ENCODE assay signal across 9 cellular contexts in the genomic region with DNA sequence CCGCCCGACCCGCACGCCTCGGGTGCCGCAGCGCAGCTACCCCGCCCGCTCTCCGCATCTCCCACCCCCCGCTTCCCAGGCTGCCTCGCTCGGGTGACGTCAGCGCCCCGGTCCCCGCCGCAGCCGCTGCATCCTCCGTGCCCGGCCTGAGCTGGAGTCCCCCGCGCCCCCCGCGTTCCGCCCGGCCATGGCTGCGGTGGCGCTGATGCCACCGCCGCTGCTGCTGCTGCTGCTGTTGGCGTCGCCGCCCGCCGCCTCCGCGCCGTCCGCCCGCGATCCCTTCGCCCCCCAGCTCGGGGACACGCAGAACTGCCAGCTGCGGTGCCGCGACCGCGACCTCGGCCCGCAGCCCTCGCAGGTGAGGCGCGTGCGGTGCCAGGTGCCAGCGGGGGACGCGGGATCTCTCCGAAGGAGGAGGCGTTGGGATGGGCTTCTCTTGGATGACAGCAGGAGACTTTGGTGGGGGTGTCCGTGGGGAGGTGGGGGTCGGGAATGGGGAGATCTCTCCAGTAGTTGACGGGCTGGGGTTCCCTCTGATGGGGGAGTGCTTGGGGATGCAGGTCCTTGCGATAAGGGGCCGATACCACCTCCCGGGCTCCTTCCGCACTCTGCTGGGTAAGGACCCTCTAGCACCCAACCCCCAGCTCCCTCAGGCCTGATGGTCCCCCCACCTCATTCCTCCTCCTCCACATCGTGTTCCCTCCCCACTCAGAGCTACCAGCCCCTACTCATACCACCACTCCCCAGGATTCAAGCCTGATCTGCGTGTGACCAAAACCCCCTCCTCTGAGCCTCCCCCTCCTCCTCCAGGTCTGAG. TPM values are rescaled to one million over a fixed set of nuclear protein-coding genes. Genes with fewer than 3 reads are reported as not detected.
DNase-seq lines count a peak whose midpoint lies in the region; ATAC-seq, FAIRE-seq and TF ChIP-seq lines count a peak whose summit lies in the region.
"Had no signal": no experiment of that assay in that cellular context is flagged by ENCODE, and none has a peak within 500 bp of the region (broad histone marks: within the 10 kb centered on the region; RNA-seq: fewer than 3 reads in every experiment).

A gene (plus strand): TSS at position 99 of the 817 bp plus-strand sequence. CDS start 89 bp downstream, at position 188.

- H4K91ac ChIP-seq in H1 (replicated peaks; ENCODE audit: insufficient read length, low read length) = peak within 1 kb of the TSS; percentile 65

- H3K27me3 ChIP-seq in H1 (replicated peaks in 1 of 4; ENCODE audit: control insufficient read depth in 3 of 4, extremely low read depth in 1 of 4, insufficient read depth in 3 of 4, low read length in 3 of 4) (peaks cover 54 to 74% (median 70%) of the 10 kb centered on the region in 4 experiments), neural progenitor cell (peaks cover 91% of the 10 kb centered on the region)

- H3K23me2 ChIP-seq in H1 (ENCODE audit: low read depth, low read length) = peaks cover 21% of the 10 kb centered on the region

- DNase-seq in DMS53 (lab: John Stamatoyannopoulos, UW) = peak; percentile 36
- DNase-seq in DMS53 treated with DMSO at 0.1 percent for 48 hours (lab: John Stamatoyannopoulos, UW; ENCODE audit: unreplicated experiment) = no peak
- DNase-seq in WTC11 (ENCODE audit: low spot score) = peak; percentile 60
- peak in 1 of 2 experiments; percentile 82 for DNase-seq in H1 (ENCODE audit: low read depth in 1 of 2, low spot score in 2 of 2)
- peak; percentile 77 for DNase-seq in neural progenitor cell (ENCODE audit: low spot score)
- DNase-seq in EL = no peak
- DNase-seq in SKM-1 (lab: John Stamatoyannopoulos, UW; ENCODE audit: unreplicated experiment) = no peak

- H2BK5ac ChIP-seq in H1 (ENCODE audit: low read depth, low read length) = peak within 1 kb of the TSS; percentile 27; the same call in 1 of the 2 replicates

- peak within 1 kb of the TSS; percentile 95 to 96 for H3K4me2 ChIP-seq in H1 (ENCODE audit: insufficient read depth in 1 of 2, low read depth in 2 of 2, low read length in 2 of 2)
- H3K4me2 ChIP-seq in neural progenitor cell = peak within 1 kb of the TSS; percentile 90

- no peak for FAIRE-seq in H1 (lab: Jason Lieb, UNC)
- FAIRE-seq: A204.1 had no signal

- H4K20me1 ChIP-seq in H1 (replicated peaks in 1 of 2; ENCODE audit: control insufficient read depth in 1 of 2, insufficient read depth in 2 of 2, low read length in 2 of 2) (peaks cover 0 to 15% of the 10 kb centered on the region in 2 experiments), neural progenitor cell (ENCODE audit: low read depth) (peaks cover 48% of the 10 kb centered on the region)

- H3K36me3 Mint-ChIP-seq in WTC11 (peaks cover 5% of the 10 kb centered on the region), neural progenitor cell (peaks cover 5% of the 10 kb centered on the region)

- H3K23ac ChIP-seq in H1 (ENCODE audit: insufficient read length) = no peak within 1 kb of the TSS

- peak within 1 kb of the TSS; percentile 65; the same call in 1 of the 2 replicates for H2BK15ac ChIP-seq in H1 (ENCODE audit: low read length)

- H4K5ac ChIP-seq in H1 (ENCODE audit: insufficient read length, low read depth, low read length) = no peak within 1 kb of the TSS

- H2BK12ac ChIP-seq in H1 (ENCODE audit: low read depth, low read length) = peak within 1 kb of the TSS; percentile 97; the same call in 1 of the 2 replicates

- H3K18ac ChIP-seq in H1 (ENCODE audit: extremely low read depth, low read length) = peak within 1 kb of the TSS; percentile 51

- H2AK5ac ChIP-seq in H1 (ENCODE audit: low read depth, low read length) = no peak within 1 kb of the TSS; the same call in 1 of the 2 replicates

- WGBS in H1 (ENCODE audit: extremely low coverage in 1 of 2, insufficient coverage in 1 of 2, insufficient read length in 1 of 2, insufficient replicate concordance in 2 of 2, low coverage in 1 of 2, low lambda C conversion rate in 2 of 2, missing lambda C conversion rate in 1 of 2), 2 experiments = 4% methylated on average over 39 of the region's 70 CpGs; no CpG with 5 or more reads in 1 of the 2 experiments

- no peak within 1 kb of the TSS; the same call in 1 of the 2 replicates for H2BK20ac ChIP-seq in H1 (ENCODE audit: low read length)

- no peak within 1 kb of the TSS for H3K14ac ChIP-seq in H1 (ENCODE audit: insufficient read length)

- H2BK120ac ChIP-seq in H1 (replicated peaks; ENCODE audit: low read depth, low read length) = no peak within 1 kb of the TSS

- TF ChIP-seq CTCF in WTC11 (IDR thresholded peaks at IDR 0.05) (no peak), H1 (IDR thresholded peaks at IDR 0.05; ENCODE audit: control extremely low read depth in 1 of 3, insufficient read depth in 1 of 3, low read depth in 1 of 3, low read length in 3 of 3) (no peak), neural progenitor cell (IDR thresholded peaks at IDR 0.05) (no peak)

- H3K27ac ChIP-seq in H1 (ENCODE audit: low read depth, low read length) (no peak within 1 kb of the TSS), neural progenitor cell (no peak within 1 kb of the TSS)

- TF ChIP-seq EP300 in H1 (IDR thresholded peaks at IDR 0.05; ENCODE audit: borderline replicate concordance in 1 of 2, low read depth in 2 of 2, low read length in 2 of 2) = no peak

- CTCF ChIA-PET in WTC11 (lab: Charles Lee) (interaction anchor here (0.7 to 3.4 kb wide), 13 partner anchors 11 to 234 kb away, joined by 3 to 14 read pairs (median 4); no protein-coding TSS in a partner anchor), H1 (lab: Charles Lee; ENCODE audit: partially characterized antibody) (interaction anchor here (0.9 to 1.6 kb wide), 11 partner anchors 8 to 143 kb away, joined by 3 to 7 read pairs (median 4); no protein-coding TSS in a partner anchor)

- no peaks in the 10 kb centered on the region for H3K79me2 ChIP-seq in H1 (ENCODE audit: control insufficient read depth in 1 of 2, insufficient read depth in 2 of 2, low read length in 2 of 2)
- no peaks in the 10 kb centered on the region for H3K79me2 ChIP-seq in neural progenitor cell (ENCODE audit: low read depth)

- peaks cover 78% of the 10 kb centered on the region for H3K27me3 Mint-ChIP-seq in WTC11 (ENCODE audit: low read depth)
- H3K27me3 Mint-ChIP-seq in neural progenitor cell (ENCODE audit: insufficient read depth, low read depth) = peaks cover 68% of the 10 kb centered on the region

- H3K4me1 ChIP-seq in H1 (replicated peaks in 1 of 4; ENCODE audit: control insufficient read depth in 3 of 4, insufficient read depth in 4 of 4, low read length in 3 of 4) (peaks cover 27 to 45% (median 31%) of the 10 kb centered on the region in 4 experiments), neural progenitor cell (peaks cover 36% of the 10 kb centered on the region)

- H3K4me3 Mint-ChIP-seq in WTC11 = peak within 1 kb of the TSS; percentile 80
- H3K4me3 Mint-ChIP-seq in neural progenitor cell = peak within 1 kb of the TSS; percentile 84

- peak within 1 kb of the TSS; percentile 39 to 75 (median 49) for H3K4me3 ChIP-seq in H1 (ENCODE audit: extremely low read depth in 1 of 4, insufficient read depth in 2 of 4, low read depth in 3 of 4, low read length in 4 of 4)
- H3K4me3 ChIP-seq in neural progenitor cell = peak within 1 kb of the TSS; percentile 57

- H3K4me1 Mint-ChIP-seq in WTC11 (peaks cover 38% of the 10 kb centered on the region), neural progenitor cell (peaks cover 18% of the 10 kb centered on the region)

- H3F3A ChIP-seq in neural progenitor cell (ENCODE audit: low read depth) = peaks cover 42% of the 10 kb centered on the region

- H3K9ac ChIP-seq in H1 (replicated peaks in 1 of 4; ENCODE audit: extremely low read depth in 1 of 4, low read depth in 3 of 4, low read length in 3 of 4) (peak within 1 kb of the TSS in 1 of 4 experiments; percentile 39; a peak in 4 of 7 replicates), neural progenitor cell (no peak within 1 kb of the TSS)

- H3K9me3 ChIP-seq in H1 (ENCODE audit: insufficient read depth in 2 of 2, low read depth in 1 of 2, low read length in 1 of 2) (no peaks in the 10 kb centered on the region), neural progenitor cell (ENCODE audit: low read depth) (no peaks in the 10 kb centered on the region)

- TF ChIP-seq POLR2A in H1 (IDR thresholded peaks at IDR 0.05; ENCODE audit: control extremely low read depth in 1 of 2, low read depth in 2 of 2, low read length in 2 of 2) = no peak

- no peak within 1 kb of the TSS for H3K27ac Mint-ChIP-seq in WTC11
- no peak within 1 kb of the TSS for H3K27ac Mint-ChIP-seq in neural progenitor cell

- peak within 1 kb of the TSS; percentile 14 for H3K4ac ChIP-seq in H1 (replicated peaks; ENCODE audit: insufficient read length, low read depth, low read length)

- H3K79me1 ChIP-seq in H1 (ENCODE audit: low read depth, low read length) = no peaks in the 10 kb centered on the region

- H3K36me3 ChIP-seq in H1 (ENCODE audit: control insufficient read depth in 2 of 4, insufficient read depth in 4 of 4, low read length in 3 of 4) = peaks cover 0 to 3% (median 0%) of the 10 kb centered on the region in 4 experiments; a peak in 1 of 8 replicates
- H3K36me3 ChIP-seq in neural progenitor cell = no peaks in the 10 kb centered on the region

- H3K9me3 Mint-ChIP-seq in WTC11 (peaks cover 7% of the 10 kb centered on the region), neural progenitor cell (peaks cover 8% of the 10 kb centered on the region)

- H2AFZ ChIP-seq in H1 (ENCODE audit: low read length) (peak within 1 kb of the TSS; percentile 63; the same call in 1 of the 2 replicates), neural progenitor cell (replicated peaks) (peak within 1 kb of the TSS; percentile 85)

- ATAC-seq in WTC11 (no peak; the same call in 1 of the 2 replicates), GM21528 (IDR thresholded peaks at IDR 0.05; ENCODE audit: low FRiP score, unreplicated experiment) (no peak)

- H3K56ac ChIP-seq in H1 (replicated peaks; ENCODE audit: insufficient read length, low read depth, low read length) = no peak within 1 kb of the TSS

- peak within 1 kb of the TSS; percentile 45 for H4K8ac ChIP-seq in H1 (ENCODE audit: extremely low read depth, insufficient read depth, low read length)

- no peak for TF ChIP-seq RAD21 in H1 (IDR thresholded peaks at IDR 0.05 in 1 of 2, conservative IDR thresholded peaks at IDR 0.05 in 1 of 2; ENCODE audit: low read depth in 2 of 2, low read length in 2 of 2)

- POLR2A ChIA-PET in WTC11 (lab: Charles Lee) (interaction anchor here (0.7 to 2.4 kb wide), 3 partner anchors 8 to 24 kb away, joined by 4 to 8 read pairs (median 7); no protein-coding TSS in a partner anchor), H1 (lab: Charles Lee; ENCODE audit: partially characterized antibody) (interaction anchor here (1.0 to 2.9 kb wide), 7 partner anchors 8 to 36 kb away, joined by 3 to 21 read pairs (median 6); a partner anchor contains a TSS)

RNA-seq across cellular contexts. Expression of the gene that starts here (rescaled TPM):
- total RNA-seq in WTC11 (2021) (14.8 to 30.0 TPM (median 27.3 TPM) in 3 replicates), neural progenitor cell (ENCODE audit: low replicate concordance) (0.11 and 1.4 TPM in 2 replicates)
- 8.6 and 12.2 TPM in 2 replicates for total RNA-seq in H1 (2021; fragmentation: NEBNext Ultra II Directional; extraction: Animal tissue kit (Norgen Biotek cat#: 25700))
- polyA plus RNA-seq in H1 (2011; rRNA removed) = 4.0 and 10.4 TPM in 2 replicates
- polyA plus RNA-seq in H1 (2011; cell fraction: cytosol; rRNA removed) = 6.1 TPM
- 34.5 TPM for polyA plus RNA-seq in H1 (2011; cell fraction: nucleus; rRNA removed)
- 5.8 to 11.5 TPM (median 11.1 TPM) in 4 replicates for polyA plus RNA-seq in H1 (2012, experiment 1 of 2)
- 10.7 TPM for polyA plus RNA-seq in H1 (2012, experiment 2 of 2)
- polyA plus RNA-seq in H1 (2013, experiment 1 of 2) = 37.3 TPM
- 37.3 TPM for polyA plus RNA-seq in H1 (2013, experiment 2 of 2)
- 0.56 and 0.82 TPM in 2 replicates for polyA minus RNA-seq in H1 (2011; rRNA and poly(A)+ RNA removed)
- 9.2 TPM for polyA minus RNA-seq in H1 (2011; cell fraction: cytosol; rRNA and poly(A)+ RNA removed)
- polyA minus RNA-seq in H1 (2011; cell fraction: nucleus; rRNA and poly(A)+ RNA removed) = 5.0 TPM

Comparison
In these comparisons a context has a peak if more than half of its experiments do, and no peak if none do; other contexts are left out.
1. DNase-seq: peak in DMS53 (single experiment), WTC11 (single experiment) and neural progenitor cell (single experiment); none in DMS53 treated with DMSO at 0.1 percent for 48 hours (single experiment), EL (single experiment) and SKM-1 (single experiment).